20 cellular contexts compared by ENCODE assay signal in genomic region chr5:127930311-127930710, GRCh38.
DNase-seq lines count a peak whose midpoint lies in the region; ATAC-seq, FAIRE-seq and TF ChIP-seq lines count a peak whose summit lies in the region.
"Had no signal": no experiment of that assay in that cellular context is flagged by ENCODE, and none has a peak within 500 bp of the region (broad histone marks: within the 10 kb centered on the region; RNA-seq: fewer than 3 reads in every experiment).

No MANE protein-coding gene starts in this region.

- intact Hi-C loops in stomach (cut with DNase I; ENCODE audit: low total_unique reads), result no loop called here

- FAIRE-seq in H54 (lab: Jason Lieb, UNC), result no peak

- TF ChIP-seq POLR2A in H54 (IDR thresholded peaks at IDR 0.05; ENCODE audit: low read depth, low read length) (no peak), stomach (IDR thresholded peaks at IDR 0.05) (no peak)

- H3K36me3 ChIP-seq in SJSA1, result no peaks in the 10 kb centered on the region
- no peaks in the 10 kb centered on the region for H3K36me3 ChIP-seq in stomach
- H3K36me3 ChIP-seq: HAP-1, heart left ventricle, left lung, thoracic aorta had no signal

- H3K9me3 ChIP-seq in SJSA1 (replicated peaks) (no peaks in the 10 kb centered on the region), stomach (no peaks in the 10 kb centered on the region)
- H3K9me3 ChIP-seq: HAP-1, heart left ventricle, left lung, thoracic aorta had no signal

- ATAC-seq in HG02571 (IDR thresholded peaks at IDR 0.05; ENCODE audit: unreplicated experiment), result no peak
- ATAC-seq: left lung; naive thymus-derived CD8-positive, alpha-beta T cell; Panc1; T-helper 17 cell had no signal

- H3K4me3 ChIP-seq in SJSA1 (no peak overlapping the region), stomach (no peak overlapping the region)
- H3K4me3 ChIP-seq: HAP-1, heart left ventricle, left lung, thoracic aorta had no signal

- TF ChIP-seq EP300 in stomach (IDR thresholded peaks at IDR 0.05), result no peak

- TF ChIP-seq CTCF in stomach (IDR thresholded peaks at IDR 0.05) (no peak), GM20000 (IDR thresholded peaks at IDR 0.05; ENCODE audit: extremely low read depth, missing control alignments) (no peak)

- no peaks in the 10 kb centered on the region for H3K27me3 ChIP-seq in SJSA1 (replicated peaks)
- no peaks in the 10 kb centered on the region for H3K27me3 ChIP-seq in stomach
- H3K27me3 ChIP-seq: heart left ventricle, left lung had no signal

- H3K4me1 ChIP-seq in SJSA1 (replicated peaks), result peaks cover 42% of the 10 kb centered on the region
- peaks cover 0 to 19% (median 17%) of the 10 kb centered on the region in 4 donors for H3K4me1 ChIP-seq in stomach

- H3K27ac ChIP-seq in SJSA1, result peak overlapping the region; percentile 30
- H3K27ac ChIP-seq in epithelial cell of prostate, result peak overlapping the region; percentile 5
- H3K27ac ChIP-seq in stomach, result peak overlapping the region in 3 of 5 donors; percentile 10 to 44 (median 20)
- H3K27ac ChIP-seq: left lung, thoracic aorta had no signal

- DNase-seq in H54 (ENCODE audit: insufficient read length, low spot score) (peak; percentile 17), SJSA1 (ENCODE audit: low read depth in 1 of 2, low spot score in 2 of 2) (peak; percentile 85 to 90), epithelial cell of prostate (ENCODE audit: low read depth, low spot score) (no peak), stomach (peak; percentile 48), GM20000 (ENCODE audit: low spot score) (no peak)
- no peak for DNase-seq in stimulated activated CD4-positive, alpha-beta T cell treated with anti-CD3 and anti-CD28 coated beads, Interleukin-15, amount 100 ng/mL, for 24 hours
- DNase-seq: activated CD4-positive, CD25-positive, alpha-beta regulatory T cell treated with anti-CD3 and anti-CD28 coated beads, Interleukin-2, amount 50 U/mL, for 72 hours; activated naive CD8-positive, alpha-beta T cell treated with anti-CD3 and anti-CD28 coated beads, Interleukin-2, amount 10 ng/mL, durations not matched to agents 7 days and 5 days; activated T-cell treated with anti-CD3 and anti-CD28 coated beads for 4 hours; left lung; naive thymus-derived CD8-positive, alpha-beta T cell; NCI-H1694; NCI-H510A treated with DMSO at 0.1 percent for 48 hours; stimulated activated CD4-positive, alpha-beta T cell treated with anti-CD3 and anti-CD28 coated beads, Interleukin-2, amount 100 ng/mL, for 24 hours; T-helper 17 cell had no signal

Comparison
In these comparisons a context has a peak if more than half of its experiments do, and no peak if none do; other contexts are left out.
1. DNase-seq: peak in H54 (single experiment), SJSA1 (2 of 2) and stomach (single experiment); none in epithelial cell of prostate (single experiment), stimulated activated CD4-positive, alpha-beta T cell treated with anti-CD3 and anti-CD28 coated beads, Interleukin-15, amount 100 ng/mL, for 24 hours (single experiment) and GM20000 (single experiment).
2. Peak in every context shown above with its lines, with median percentiles within 50 percentile points of each other: H3K27ac ChIP-seq.